In the genomic region with DNA sequence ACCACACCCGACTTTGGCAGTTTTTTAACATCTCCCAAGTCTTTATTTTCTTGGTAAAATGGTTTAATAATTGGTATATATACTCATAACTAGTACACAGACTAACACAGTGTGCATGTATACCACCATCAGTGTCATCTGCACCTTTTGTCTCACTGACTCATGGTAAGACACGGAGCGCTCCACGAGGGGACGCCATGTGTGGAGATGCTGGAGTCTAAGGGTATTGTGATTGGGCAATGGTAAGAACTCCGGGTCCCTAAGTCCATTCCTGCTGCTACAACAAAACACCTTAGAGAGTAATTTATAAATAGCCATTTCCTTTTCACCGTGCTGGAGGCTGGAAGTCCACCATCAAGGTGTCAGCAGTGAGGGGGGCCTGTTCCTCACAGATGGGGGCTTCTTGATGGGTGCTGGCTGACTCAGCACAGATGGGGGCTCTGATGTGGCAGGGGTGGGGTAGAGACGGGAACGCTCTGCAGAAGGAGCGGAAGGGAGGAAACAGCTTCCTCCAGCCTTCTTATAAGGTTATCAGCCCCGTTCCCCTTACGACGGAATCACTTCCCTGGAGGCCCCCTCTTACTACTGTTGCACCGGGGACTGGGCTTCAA, we compare ENCODE assay signal across 9 cellular contexts.
A peak's percentile ranks its signal among the peaks of the same experiment; 100 is the strongest.
DNase-seq lines count a peak whose midpoint lies in the region; ATAC-seq, FAIRE-seq and TF ChIP-seq lines count a peak whose summit lies in the region.
"Had no signal": no experiment of that assay in that cellular context is flagged by ENCODE, and none has a peak within 500 bp of the region (broad histone marks: within the 10 kb centered on the region; RNA-seq: fewer than 3 reads in every experiment).

No MANE protein-coding gene starts in this region.

- H3K9me3 ChIP-seq in muscle layer of duodenum (ENCODE audit: control insufficient read depth in 1 of 2, low read length in 2 of 2), result no peaks in the 10 kb centered on the region

- in situ Hi-C loops in astrocyte of the cerebellum (cut with HindIII; ENCODE audit: low sequenced_read_pairs), result no loop called here

- no peaks in the 10 kb centered on the region for H3K27me3 ChIP-seq in muscle layer of duodenum (ENCODE audit: low read depth, low read length)

- H3K4me3 ChIP-seq in astrocyte of the cerebellum (ENCODE audit: low read depth, low read length) (peak overlapping the region; percentile 43), muscle layer of duodenum (ENCODE audit: low read depth in 1 of 2, low read length in 2 of 2) (peak overlapping the region; percentile 68 to 69)

- H3K36me3 ChIP-seq in muscle layer of duodenum (ENCODE audit: control insufficient read depth in 1 of 2, insufficient read depth in 2 of 2, low read length in 2 of 2), result no peaks in the 10 kb centered on the region

- no peaks in the 10 kb centered on the region for H3K4me1 ChIP-seq in muscle layer of duodenum (ENCODE audit: control insufficient read depth in 1 of 2, insufficient read depth in 2 of 2, low read length in 2 of 2)

- TF ChIP-seq CTCF in astrocyte of the cerebellum (IDR thresholded peaks at IDR 0.05; ENCODE audit: low read depth, low read length, missing control alignments), result no peak

- FAIRE-seq in urothelium cell line (lab: Jason Lieb, UNC), result peak; percentile 13

- peak; percentile 8 for DNase-seq in stimulated activated CD4-positive, alpha-beta T cell treated with anti-CD3 and anti-CD28 coated beads, Interleukin-12 subunit alpha, Interleukin-12 subunit beta, amount 100 ng/mL, for 4 hours
- DNase-seq in stimulated activated CD4-positive, alpha-beta T cell treated with anti-CD3 and anti-CD28 coated beads, Interleukin-2, amount 100 ng/mL, for 48 hours, result no peak
- DNase-seq in astrocyte of the cerebellum (ENCODE audit: low read depth) (no peak), urothelium cell line (ENCODE audit: low spot score) (no peak), NCI-H82 treated with DMSO at 0.1 percent for 48 hours (lab: John Stamatoyannopoulos, UW; ENCODE audit: unreplicated experiment) (no peak)
- DNase-seq: NCI-H1436 treated with DMSO at 0.1 percent for 48 hours had no signal

- no peak overlapping the region for H3K27ac ChIP-seq in muscle layer of duodenum (ENCODE audit: low read length)

- no peak for ATAC-seq in HG03520 (IDR thresholded peaks at IDR 0.05; ENCODE audit: unreplicated experiment)
- ATAC-seq in HG02623 (IDR thresholded peaks at IDR 0.05; ENCODE audit: unreplicated experiment), result no peak
